28 cellular contexts compared by ENCODE assay signal in genomic region chr6:62323818-62324217, GRCh38. TPM values are rescaled to one million over a fixed set of nuclear protein-coding genes. Genes with fewer than 3 reads are reported as not detected.
DNase-seq lines count a peak whose midpoint lies in the region; ATAC-seq, FAIRE-seq and TF ChIP-seq lines count a peak whose summit lies in the region.
"Had no signal": no experiment of that assay in that cellular context is flagged by ENCODE, and none has a peak within 500 bp of the region (broad histone marks: within the 10 kb centered on the region; RNA-seq: fewer than 3 reads in every experiment).

No MANE protein-coding gene starts in this region.

- H3K9ac ChIP-seq in BLaER1 treated with 17β-estradiol and CSF1 and Interleukin-3, amounts not matched to agents 10 nM and 100 nM: no peak overlapping the region
- H3K9ac ChIP-seq in GM12878 (ENCODE audit: control insufficient read depth, insufficient read depth, low read length) (no peak overlapping the region), neural progenitor cell (no peak overlapping the region)

- no peaks in the 10 kb centered on the region for H3K9me3 Mint-ChIP-seq in neural progenitor cell
- peaks cover 36% of the 10 kb centered on the region for H3K9me3 Mint-ChIP-seq in natural killer cell treated with Interleukin-12 subunit alpha and Interleukin-12 subunit beta and Interleukin-15 and Interleukin-18, amount 100 ng/mL, for 72 hours
- peaks cover 22 to 26% of the 10 kb centered on the region in 2 donors for H3K9me3 Mint-ChIP-seq in activated naive CD4-positive, alpha-beta T cell treated with anti-CD3 and anti-CD28 coated beads, Interleukin-2, amount 50 U/mL, for 72 hours

- H3K4me1 Mint-ChIP-seq in neural progenitor cell: peaks cover 9% of the 10 kb centered on the region
- H3K4me1 Mint-ChIP-seq in natural killer cell treated with Interleukin-12 subunit alpha and Interleukin-12 subunit beta and Interleukin-15 and Interleukin-18, amount 100 ng/mL, for 72 hours (ENCODE audit: low read depth in 2 of 2): no peaks in the 10 kb centered on the region
- H3K4me1 Mint-ChIP-seq: CD14-positive monocyte had no signal

- TF ChIP-seq EP300 in GM12878 (IDR thresholded peaks at IDR 0.05; ENCODE audit: borderline replicate concordance in 1 of 2, control insufficient read depth in 1 of 2, low read depth in 2 of 2, low read length in 2 of 2): no peak

- H3K4me3 ChIP-seq in BLaER1 treated with 17β-estradiol and CSF1 and Interleukin-3, amounts not matched to agents 10 nM and 100 nM: no peak overlapping the region
- H3K4me3 ChIP-seq in GM12878 (no peak overlapping the region), neural progenitor cell (no peak overlapping the region)
- H3K4me3 ChIP-seq: K562 had no signal

- DNase-seq in GM12878 (ENCODE audit: low read depth, low spot score): no peak
- DNase-seq in neural progenitor cell (ENCODE audit: low spot score): peak; percentile 15
- DNase-seq in natural killer cell treated with Interleukin-12 subunit alpha and Interleukin-12 subunit beta and Interleukin-15 and Interleukin-18, amount 100 ng/mL, for 72 hours (ENCODE audit: low spot score): no peak
- no peak for DNase-seq in activated naive CD4-positive, alpha-beta T cell treated with anti-CD3 and anti-CD28 coated beads, Interleukin-2, amount 50 U/mL, for 72 hours (ENCODE audit: low spot score in 2 of 2)
- no peak for DNase-seq in ecto neural progenitor cell (ENCODE audit: low spot score)
- DNase-seq: Calu3; Kasumi-1; NCI-H1092 treated with DMSO at 0.1 percent for 48 hours; NCI-H1436; NCI-H187 treated with DMSO at 0.1 percent for 48 hours; NCI-H2171 treated with DMSO at 0.1 percent for 48 hours; NCI-H345; NCI-H510A treated with DMSO at 0.1 percent for 48 hours; NCI-H82; NK-92 treated with Interleukin-12 subunit alpha and Interleukin-12 subunit beta, amount 100 ng/mL, for 24 hours; PC-3; T-helper 1 cell had no signal

- POLR2A ChIA-PET in GM12878 (lab: Charles Lee): no interaction called here

- peaks cover 0 to 22% (median 14%) of the 10 kb centered on the region in 10 experiments; a peak in 15 of 20 replicates for H3K4me1 ChIP-seq in BLaER1 treated with 17β-estradiol and CSF1 and Interleukin-3, amounts not matched to agents 10 nM and 100 nM
- H3K4me1 ChIP-seq in GM12878 (ENCODE audit: control insufficient read depth, insufficient read depth, low read length): no peaks in the 10 kb centered on the region
- H3K4me1 ChIP-seq in neural progenitor cell: peaks cover 4% of the 10 kb centered on the region

- BruUV-seq in GM12878 (replicated peaks; lab: Mats Ljungman, UMichigan): no TSS peak

- H3K4me3 Mint-ChIP-seq in neural progenitor cell: no peak overlapping the region
- no peak overlapping the region for H3K4me3 Mint-ChIP-seq in natural killer cell treated with Interleukin-12 subunit alpha and Interleukin-12 subunit beta and Interleukin-15 and Interleukin-18, amount 100 ng/mL, for 72 hours
- H3K4me3 Mint-ChIP-seq: CD14-positive monocyte had no signal

- CTCF ChIA-PET in GM12878 (lab: Yijun Ruan, JAX): interaction anchor here (0.9 kb wide), 1 partner anchor 32 kb away, joined by 3 read pairs; no protein-coding TSS in a partner anchor

- peak; percentile 57 for ATAC-seq in HG02885 (IDR thresholded peaks at IDR 0.05; ENCODE audit: poor library complexity, unreplicated experiment)
- ATAC-seq in GM12878: peak; percentile 59
- no peak for ATAC-seq in natural killer cell treated with Interleukin-12 subunit alpha and Interleukin-12 subunit beta and Interleukin-15 and Interleukin-18, amount 100 ng/mL, for 72 hours
- ATAC-seq in activated naive CD4-positive, alpha-beta T cell treated with anti-CD3 and anti-CD28 coated beads, Interleukin-2, amount 50 U/mL, for 72 hours: no peak
- ATAC-seq: K562, PC-3, Right ventricle myocardium inferior had no signal

- H3K27me3 ChIP-seq in BLaER1 treated with 17β-estradiol and CSF1 and Interleukin-3, amounts not matched to agents 10 nM and 100 nM: no peaks in the 10 kb centered on the region
- H3K27me3 ChIP-seq in GM12878 (replicated peaks in 1 of 2; ENCODE audit: control insufficient read depth in 2 of 2, insufficient read depth in 2 of 2, low read length in 1 of 2) (no peaks in the 10 kb centered on the region), neural progenitor cell (no peaks in the 10 kb centered on the region)

- TF ChIP-seq POLR2A in GM12878 (IDR thresholded peaks at IDR 0.05; ENCODE audit: low read depth, low read length): no peak

- H3F3A ChIP-seq in neural progenitor cell (ENCODE audit: low read depth): no peaks in the 10 kb centered on the region

- SMC1A ChIA-PET in GM12878 (lab: Charles Lee; ENCODE audit: uncharacterized antibody, unreplicated experiment): interaction anchor here (0.6 kb wide), 1 partner anchor 119 kb away, joined by 3 read pairs; no protein-coding TSS in a partner anchor

- in situ Hi-C loops in GM12878 (cut with MboI): no loop called here

- no peaks in the 10 kb centered on the region for H3K27me3 Mint-ChIP-seq in neural progenitor cell (ENCODE audit: insufficient read depth, low read depth)
- H3K27me3 Mint-ChIP-seq in natural killer cell treated with Interleukin-12 subunit alpha and Interleukin-12 subunit beta and Interleukin-15 and Interleukin-18, amount 100 ng/mL, for 72 hours: no peaks in the 10 kb centered on the region

- no peaks in the 10 kb centered on the region for H3K36me3 Mint-ChIP-seq in neural progenitor cell
- no peaks in the 10 kb centered on the region for H3K36me3 Mint-ChIP-seq in natural killer cell treated with Interleukin-12 subunit alpha and Interleukin-12 subunit beta and Interleukin-15 and Interleukin-18, amount 100 ng/mL, for 72 hours
- H3K36me3 Mint-ChIP-seq in activated naive CD4-positive, alpha-beta T cell treated with anti-CD3 and anti-CD28 coated beads, Interleukin-2, amount 50 U/mL, for 72 hours: no peaks in the 10 kb centered on the region
- H3K36me3 Mint-ChIP-seq: CD14-positive monocyte had no signal

- no peaks in the 10 kb centered on the region for H3K79me2 ChIP-seq in GM12878 (ENCODE audit: control insufficient read depth, insufficient read depth, low read length)
- H3K79me2 ChIP-seq in neural progenitor cell (ENCODE audit: low read depth): no peaks in the 10 kb centered on the region

- no peak for TF ChIP-seq CTCF in GM12878 (IDR thresholded peaks at IDR 0.05 in 2 of 3, conservative IDR thresholded peaks at IDR 0.05 in 1 of 3; ENCODE audit: control insufficient read depth in 2 of 3, extremely low read depth in 1 of 3, insufficient read depth in 1 of 3, low read depth in 3 of 3, low read length in 3 of 3)
- TF ChIP-seq CTCF in neural progenitor cell (IDR thresholded peaks at IDR 0.05): no peak

- no peak for FAIRE-seq in GM12878 (lab: Jason Lieb, UNC)
- FAIRE-seq: GM18507, H54, HTR-8/SVneo, K562 had no signal

- TF ChIP-seq RAD21 in GM12878 (IDR thresholded peaks at IDR 0.05; ENCODE audit: insufficient read depth, low read depth, low read length): no peak

- no peak overlapping the region for H3K27ac ChIP-seq in BLaER1 treated with 17β-estradiol and CSF1 and Interleukin-3, amounts not matched to agents 10 nM and 100 nM
- H3K27ac ChIP-seq in GM12878 (ENCODE audit: control insufficient read depth, insufficient read depth) (no peak overlapping the region), neural progenitor cell (no peak overlapping the region)

- no peak overlapping the region for H3K27ac Mint-ChIP-seq in neural progenitor cell
- no peak overlapping the region for H3K27ac Mint-ChIP-seq in natural killer cell treated with Interleukin-12 subunit alpha and Interleukin-12 subunit beta and Interleukin-15 and Interleukin-18, amount 100 ng/mL, for 72 hours
- no peak overlapping the region for H3K27ac Mint-ChIP-seq in activated naive CD4-positive, alpha-beta T cell treated with anti-CD3 and anti-CD28 coated beads, Interleukin-2, amount 50 U/mL, for 72 hours
- H3K27ac Mint-ChIP-seq: CD14-positive monocyte had no signal

- intact Hi-C loops in GM12878 (cut with micrococcal nuclease; ENCODE audit: unreplicated experiment): no loop called here

- H2AFZ ChIP-seq in GM12878 (ENCODE audit: control insufficient read depth, low read depth, low read length) (no peak overlapping the region), neural progenitor cell (replicated peaks) (no peak overlapping the region)

- no peaks in the 10 kb centered on the region for H4K20me1 ChIP-seq in BLaER1 treated with 17β-estradiol and CSF1 and Interleukin-3, amounts not matched to agents 10 nM and 100 nM
- H4K20me1 ChIP-seq in GM12878 (ENCODE audit: control insufficient read depth, insufficient read depth): no peaks in the 10 kb centered on the region
- H4K20me1 ChIP-seq in neural progenitor cell (ENCODE audit: low read depth): no peaks in the 10 kb centered on the region

- RAD21 ChIA-PET in GM12878 (lab: Charles Lee; ENCODE audit: unreplicated experiment): no interaction called here

- no peaks in the 10 kb centered on the region for H3K36me3 ChIP-seq in BLaER1 treated with 17β-estradiol and CSF1 and Interleukin-3, amounts not matched to agents 10 nM and 100 nM
- H3K36me3 ChIP-seq in GM12878 (ENCODE audit: control insufficient read depth in 2 of 2, insufficient read depth in 2 of 2, low read length in 1 of 2): no peaks in the 10 kb centered on the region
- no peaks in the 10 kb centered on the region for H3K36me3 ChIP-seq in neural progenitor cell

- H3K4me2 ChIP-seq in BLaER1 treated with 17β-estradiol and CSF1 and Interleukin-3, amounts not matched to agents 10 nM and 100 nM: peak overlapping the region in 7 of 11 experiments; percentile 1 to 32 (median 21); a peak in 10 of 22 replicates
- H3K4me2 ChIP-seq in GM12878 (ENCODE audit: control insufficient read depth, insufficient read depth) (no peak overlapping the region), neural progenitor cell (no peak overlapping the region)

- WGBS in GM12878 (ENCODE audit: insufficient coverage, insufficient replicate concordance, low lambda C conversion rate, missing lambda C conversion rate): 49% methylated on average over 5 of the region's 5 CpGs

- no peaks in the 10 kb centered on the region for H3K9me3 ChIP-seq in BLaER1 treated with 17β-estradiol and CSF1 and Interleukin-3, amounts not matched to agents 10 nM and 100 nM (replicated peaks in 1 of 11)
- H3K9me3 ChIP-seq in GM12878 (replicated peaks; ENCODE audit: control insufficient read depth, insufficient read depth, low read length): no peaks in the 10 kb centered on the region
- no peaks in the 10 kb centered on the region for H3K9me3 ChIP-seq in neural progenitor cell (ENCODE audit: low read depth)

RNA-seq across cellular contexts. Expression of gene KHDRBS2, which starts 37.8 kb away (rescaled TPM):
- total RNA-seq in GM12878 (2013; cell fraction: nucleolus; rRNA removed): 0.21 and 0.27 TPM in 2 replicates
- total RNA-seq in GM12878 (2014; rRNA removed) (0.11 TPM in 1 of 2 replicates, not detected in the other), GM12878 (2014; rRNA removed; fragmentation: Illumina TruSeq; extraction: Trizol) (not detected in 2 replicates), GM12878 (2021) (not detected in 2 replicates), neural progenitor cell (ENCODE audit: low replicate concordance) (14.0 and 17.7 TPM in 2 replicates)
- not detected for polyA plus RNA-seq in GM12878 (2011; ENCODE audit: low read depth)
- polyA plus RNA-seq in GM12878 (2011; rRNA removed) (0.56 and 0.85 TPM in 2 replicates), GM12878 (2014; fragmentation: Illumina TruSeq; extraction: Trizol) (not detected in 2 replicates), GM12878 (2014; fragmentation: Nextera tagmentation; extraction: Ambion mirVana) (not detected), GM12878 (2014; rRNA removed) (not detected in 2 replicates), GM12878 (2016; fragmentation: Nextera tagmentation; extraction: Ambion mirVana) (not detected)
- 0.64 and 0.78 TPM in 2 replicates for polyA plus RNA-seq in GM12878 (2011; cell fraction: cytosol; rRNA removed)
- polyA plus RNA-seq in GM12878 (2011; cell fraction: nucleus; rRNA removed): 1.2 and 1.4 TPM in 2 replicates
- polyA plus RNA-seq in GM12878 (2012): not detected in 2 replicates
- 0.95 and 1.4 TPM in 2 replicates for polyA minus RNA-seq in GM12878 (2011; rRNA and poly(A)+ RNA removed)
- polyA minus RNA-seq in GM12878 (2011; cell fraction: cytosol; rRNA and poly(A)+ RNA removed): not detected in 2 replicates
- 7.0 and 11.2 TPM in 2 replicates for polyA minus RNA-seq in GM12878 (2011; cell fraction: nucleus; rRNA and poly(A)+ RNA removed)
- total RNA-seq in natural killer cell treated with Interleukin-12 subunit alpha and Interleukin-12 subunit beta and Interleukin-15 and Interleukin-18, amount 100 ng/mL, for 72 hours: under 1 TPM in 1 of 2 donors, not detected in 1; 0.36 TPM
- total RNA-seq in activated naive CD4-positive, alpha-beta T cell treated with anti-CD3 and anti-CD28 coated beads, Interleukin-2, amount 50 U/mL, for 72 hours: not detected
- total RNA-seq: A673, Calu3, K562, M059J, PC-3, Right ventricle myocardium inferior, RPMI7951 had no signal
- polyA plus RNA-seq: K562 had no signal

Comparison
In these comparisons a context has a peak if more than half of its experiments do, and no peak if none do; other contexts are left out.
1. H3K4me2 ChIP-seq: peak in BLaER1 treated with 17β-estradiol and CSF1 and Interleukin-3, amounts not matched to agents 10 nM and 100 nM (7 of 11); none in GM12878 (single experiment) and neural progenitor cell (single experiment).
2. ATAC-seq: peak in HG02885 (single experiment) and GM12878 (single experiment); none in natural killer cell treated with Interleukin-12 subunit alpha and Interleukin-12 subunit beta and Interleukin-15 and Interleukin-18, amount 100 ng/mL, for 72 hours (0 of 2) and activated naive CD4-positive, alpha-beta T cell treated with anti-CD3 and anti-CD28 coated beads, Interleukin-2, amount 50 U/mL, for 72 hours (0 of 2).
3. RNA of gene KHDRBS2, which starts 37.8 kb away (total RNA-seq): 14.0 to 17.7 TPM in neural progenitor cell; 0.36 TPM in natural killer cell treated with Interleukin-12 subunit alpha and Interleukin-12 subunit beta and Interleukin-15 and Interleukin-18, amount 100 ng/mL, for 72 hours, 0.11 to 0.27 TPM in GM12878 and not detected in activated naive CD4-positive, alpha-beta T cell treated with anti-CD3 and anti-CD28 coated beads, Interleukin-2, amount 50 U/mL, for 72 hours; every median in the first group is over 10 times any median in the second.